In genomic region chr14:94046696-94047250, GRCh38 we compare ENCODE assay signal across 21 cellular contexts. TPM values are rescaled to one million over a fixed set of nuclear protein-coding genes. Genes with fewer than 3 reads are reported as not detected.
A peak's percentile ranks its signal among the peaks of the same experiment; 100 is the strongest.
DNase-seq lines count a peak whose midpoint lies in the region; ATAC-seq and TF ChIP-seq lines count a peak whose summit lies in the region.
"Had no signal": no experiment of that assay in that cellular context is flagged by ENCODE, and none has a peak within 500 bp of the region (broad histone marks: within the 10 kb centered on the region; RNA-seq: fewer than 3 reads in every experiment).

No MANE protein-coding gene starts in this region.

- H3K9me3 ChIP-seq in RWPE2 (ENCODE audit: severe bottlenecking) (no peaks in the 10 kb centered on the region), endodermal cell (ENCODE audit: control insufficient read depth, low read length) (no peaks in the 10 kb centered on the region), spleen (no peaks in the 10 kb centered on the region)
- H3K9me3 ChIP-seq: Caco-2 had no signal

- H3K4me1 Mint-ChIP-seq in activated naive CD8-positive, alpha-beta T cell (ENCODE audit: low read depth) = no peaks in the 10 kb centered on the region
- H3K4me1 Mint-ChIP-seq in activated naive CD8-positive, alpha-beta T cell treated with anti-CD3 and anti-CD28 coated beads for 36 hours = no peaks in the 10 kb centered on the region
- H3K4me1 Mint-ChIP-seq in endodermal cell = no peaks in the 10 kb centered on the region
- H3K4me1 Mint-ChIP-seq: CD14-positive monocyte, GM23338 had no signal

- no peak for ATAC-seq in RWPE2 (ENCODE audit: low read depth)
- ATAC-seq in HG02840 (IDR thresholded peaks at IDR 0.05; ENCODE audit: low FRiP score, unreplicated experiment) = no peak
- ATAC-seq: GM23338 had no signal

- H3K4me1 ChIP-seq in RWPE2 (ENCODE audit: insufficient read depth, poor library complexity, severe bottlenecking) (no peaks in the 10 kb centered on the region), endodermal cell (ENCODE audit: control insufficient read depth, insufficient read depth, low read length) (no peaks in the 10 kb centered on the region), spleen (peaks cover 0 to 62% (median 28%) of the 10 kb centered on the region in 6 donors)
- H3K4me1 ChIP-seq: Caco-2 had no signal

- no peak for TF ChIP-seq POLR2A in spleen (IDR thresholded peaks at IDR 0.05)

- H3K9ac ChIP-seq in endodermal cell (ENCODE audit: extremely low read depth, low read length, poor library complexity, severe bottlenecking) = no peak overlapping the region

- no peak overlapping the region for H3K4me3 ChIP-seq in RWPE2 (ENCODE audit: severe bottlenecking)
- no peak overlapping the region for H3K4me3 ChIP-seq in endodermal cell (ENCODE audit: low read length)
- no peak overlapping the region for H3K4me3 ChIP-seq in spleen
- H3K4me3 ChIP-seq: GM23338 had no signal

- no peaks in the 10 kb centered on the region for H3K9me3 Mint-ChIP-seq in activated naive CD8-positive, alpha-beta T cell (ENCODE audit: low read depth)
- H3K9me3 Mint-ChIP-seq in activated naive CD8-positive, alpha-beta T cell treated with anti-CD3 and anti-CD28 coated beads for 36 hours = no peaks in the 10 kb centered on the region
- no peaks in the 10 kb centered on the region for H3K9me3 Mint-ChIP-seq in endodermal cell
- H3K9me3 Mint-ChIP-seq: CD14-positive monocyte, GM23338 had no signal

- intact Hi-C loops in spleen (cut with DNase I; ENCODE audit: low total_unique reads) = no loop called here

- TF ChIP-seq CTCF in RWPE2 (IDR thresholded peaks at IDR 0.05; ENCODE audit: poor library complexity, severe bottlenecking) (no peak), endodermal cell (conservative IDR thresholded peaks at IDR 0.05) (no peak), spleen (IDR thresholded peaks at IDR 0.05 in 8 of 11, conservative IDR thresholded peaks at IDR 0.05 in 3 of 11) (no peak)

- no peaks in the 10 kb centered on the region for H3K27me3 Mint-ChIP-seq in activated naive CD8-positive, alpha-beta T cell
- no peaks in the 10 kb centered on the region for H3K27me3 Mint-ChIP-seq in activated naive CD8-positive, alpha-beta T cell treated with anti-CD3 and anti-CD28 coated beads for 36 hours
- H3K27me3 Mint-ChIP-seq in endodermal cell (ENCODE audit: insufficient read depth) = no peaks in the 10 kb centered on the region

- H3K36me3 Mint-ChIP-seq in activated naive CD8-positive, alpha-beta T cell = no peaks in the 10 kb centered on the region
- H3K36me3 Mint-ChIP-seq in activated naive CD8-positive, alpha-beta T cell treated with anti-CD3 and anti-CD28 coated beads for 36 hours = peaks cover 20% of the 10 kb centered on the region
- peaks cover 43% of the 10 kb centered on the region for H3K36me3 Mint-ChIP-seq in endodermal cell (ENCODE audit: low read depth)

- DNase-seq in activated naive CD8-positive, alpha-beta T cell treated with anti-CD3 and anti-CD28 coated beads for 36 hours = no peak
- peak; percentile 53 for DNase-seq in RWPE2 (ENCODE audit: low spot score)
- peak; percentile 18 for DNase-seq in endodermal cell
- peak; percentile 41 for DNase-seq in spleen
- DNase-seq in NCI-H187 (lab: John Stamatoyannopoulos, UW) = no peak
- no peak for DNase-seq in HPDE6-E6E7 (ENCODE audit: extremely low spot score)
- DNase-seq: ACHN, AML-193, Caco-2, EL, KG1, NCI-H1417 treated with DMSO at 0.1 percent for 48 hours, NCI-H2029 treated with DMSO at 0.1 percent for 48 hours, NCI-H2171 treated with DMSO at 0.1 percent for 48 hours, NCI-H446 treated with DMSO at 0.1 percent for 48 hours, OCI-M1 had no signal

- no peak overlapping the region for H3K4me3 Mint-ChIP-seq in activated naive CD8-positive, alpha-beta T cell
- H3K4me3 Mint-ChIP-seq in activated naive CD8-positive, alpha-beta T cell treated with anti-CD3 and anti-CD28 coated beads for 36 hours = no peak overlapping the region
- no peak overlapping the region for H3K4me3 Mint-ChIP-seq in endodermal cell
- H3K4me3 Mint-ChIP-seq: CD14-positive monocyte, GM23338 had no signal

- WGBS in endodermal cell (ENCODE audit: insufficient coverage in 1 of 2, insufficient read length in 1 of 2), 2 experiments = 88 to 91% methylated on average over 4 to 7 of the region's 7 CpGs
- 72 to 87% (median 75%) methylated on average over 7 of the region's 7 CpGs for WGBS in spleen, 5 donors

- H3K27me3 ChIP-seq in RWPE2 (ENCODE audit: insufficient read depth, poor library complexity, severe bottlenecking) (no peaks in the 10 kb centered on the region), endodermal cell (ENCODE audit: control insufficient read depth, insufficient read depth, low read length, poor library complexity, severe bottlenecking) (no peaks in the 10 kb centered on the region), spleen (replicated peaks in 1 of 7) (no peaks in the 10 kb centered on the region)

- H3K27ac Mint-ChIP-seq in activated naive CD8-positive, alpha-beta T cell = peak overlapping the region; percentile 55
- no peak overlapping the region for H3K27ac Mint-ChIP-seq in activated naive CD8-positive, alpha-beta T cell treated with anti-CD3 and anti-CD28 coated beads for 36 hours
- no peak overlapping the region for H3K27ac Mint-ChIP-seq in endodermal cell
- H3K27ac Mint-ChIP-seq: GM23338 had no signal

- H3K36me3 ChIP-seq in RWPE2 (ENCODE audit: low read depth) = peaks cover 55% of the 10 kb centered on the region
- peaks cover 50% of the 10 kb centered on the region for H3K36me3 ChIP-seq in endodermal cell (ENCODE audit: control insufficient read depth, insufficient read depth, low read length)
- H3K36me3 ChIP-seq in spleen = peaks cover 6 to 87% (median 72%) of the 10 kb centered on the region in 6 donors

- H3K27ac ChIP-seq in RWPE2 (ENCODE audit: poor library complexity, severe bottlenecking) (no peak overlapping the region), endodermal cell (ENCODE audit: low read depth, low read length) (no peak overlapping the region), spleen (peak overlapping the region in 4 of 8 donors; percentile 15 to 43 (median 29))

RNA-seq across cellular contexts. Expression of gene OTUB2, which starts 20.6 kb away (rescaled TPM):
- under 1 TPM; 0.31 to 0.48 TPM for total RNA-seq in activated naive CD8-positive, alpha-beta T cell treated with anti-CD3 and anti-CD28 coated beads for 36 hours
- total RNA-seq in endodermal cell = 1 to 10 TPM; 6.3 to 6.7 TPM
- 6.3 TPM for polyA plus RNA-seq in endodermal cell (2013, experiment 1 of 2)
- polyA plus RNA-seq in endodermal cell (2013, experiment 2 of 2) = 5.1 TPM
- 1 to 10 TPM in 2 of 7 donors, under 1 TPM in 5; 0.23 to 1.1 (median 0.56) TPM for total RNA-seq in spleen
- under 1 TPM; 0.07 to 0.29 (median 0.08) TPM for polyA plus RNA-seq in spleen

RNA-seq across cellular contexts. Expression of gene DDX24, which starts 34.2 kb away (rescaled TPM):
- total RNA-seq in activated naive CD8-positive, alpha-beta T cell treated with anti-CD3 and anti-CD28 coated beads for 36 hours = 100 to 1,000 TPM; 320 to 332 TPM
- total RNA-seq in endodermal cell (100 to 1,000 TPM; 131 to 137 TPM), spleen (100 to 1,000 TPM; 168 to 251 (median 209) TPM)
- 151 TPM for polyA plus RNA-seq in endodermal cell (2013, experiment 1 of 2)
- polyA plus RNA-seq in endodermal cell (2013, experiment 2 of 2) = 146 TPM
- 100 to 1,000 TPM in 1 of 3 donors, 10 to 100 TPM in 2; 70.8 to 103 (median 91.8) TPM for polyA plus RNA-seq in spleen

RNA-seq across cellular contexts. Expression of gene IFI27L1, which starts 34.3 kb away (rescaled TPM):
- total RNA-seq in activated naive CD8-positive, alpha-beta T cell treated with anti-CD3 and anti-CD28 coated beads for 36 hours = 10 to 100 TPM; 15.9 to 18.2 TPM
- total RNA-seq in endodermal cell = 10 to 100 TPM; 40.0 to 47.2 TPM
- 25.0 TPM for polyA plus RNA-seq in endodermal cell (2013, experiment 1 of 2)
- polyA plus RNA-seq in endodermal cell (2013, experiment 2 of 2) = 20.8 TPM
- total RNA-seq in spleen = 10 to 100 TPM in 6 of 7 donors, 1 to 10 TPM in 1; 4.4 to 16.1 (median 11.4) TPM
- 10 to 100 TPM in 2 of 3 donors, 1 to 10 TPM in 1; 7.5 to 18.8 (median 13.9) TPM for polyA plus RNA-seq in spleen

RNA-seq across cellular contexts. Expression of gene CCDC197, which starts 49.7 kb away (rescaled TPM):
- total RNA-seq in activated naive CD8-positive, alpha-beta T cell treated with anti-CD3 and anti-CD28 coated beads for 36 hours = not detected
- total RNA-seq in endodermal cell (not detected), spleen (not detected)
- not detected for polyA plus RNA-seq in endodermal cell (2013, experiment 1 of 2)
- polyA plus RNA-seq in endodermal cell (2013, experiment 2 of 2) = not detected
- not detected for polyA plus RNA-seq in spleen
- total RNA-seq: Caco-2, GM23338, RPMI7951 had no signal
- polyA plus RNA-seq: CD14-positive monocyte, GM23338 had no signal

Comparison
In these comparisons a context has a peak if more than half of its experiments do, and no peak if none do; other contexts are left out.
1. DNase-seq: peak in RWPE2 (single experiment), endodermal cell (single experiment) and spleen (single experiment); none in activated naive CD8-positive, alpha-beta T cell treated with anti-CD3 and anti-CD28 coated beads for 36 hours (single experiment), NCI-H187 (0 of 2) and HPDE6-E6E7 (single experiment).